8 cellular contexts compared by ENCODE assay signal in the genomic region with DNA sequence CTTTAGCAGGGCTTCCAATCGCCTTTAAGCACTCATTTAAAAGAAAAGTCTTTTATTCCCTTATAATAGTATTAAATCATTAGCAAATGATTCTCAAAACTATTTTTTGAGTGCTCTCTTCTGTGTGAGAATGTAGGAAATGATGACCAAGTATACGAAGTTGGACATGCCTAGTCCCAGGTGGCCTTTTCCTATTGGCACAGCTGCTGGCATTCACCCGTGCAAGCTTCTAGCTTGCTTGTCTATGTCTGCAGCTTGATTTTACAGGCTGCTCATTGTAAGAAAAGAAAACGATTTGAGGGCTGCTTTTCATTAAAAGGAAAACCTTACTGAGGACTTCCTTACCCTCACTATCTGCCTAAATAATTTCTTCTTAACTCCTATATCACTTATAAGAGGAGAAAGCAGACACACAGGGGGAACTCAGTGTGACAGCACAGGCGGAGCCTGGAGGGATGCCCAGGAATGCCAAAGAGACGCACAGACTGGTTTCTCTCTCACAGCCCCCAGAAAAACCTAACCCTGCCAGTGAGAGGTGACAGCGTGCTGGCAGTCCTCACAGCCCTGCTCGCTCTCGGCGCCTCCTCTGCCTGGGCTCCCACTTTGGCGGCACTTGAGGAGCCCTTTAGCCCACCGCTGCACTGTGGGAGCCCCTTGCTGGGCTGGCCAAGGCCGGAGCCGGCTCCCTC.
A peak's percentile ranks its signal among the peaks of the same experiment; 100 is the strongest.
DNase-seq lines count a peak whose midpoint lies in the region; ATAC-seq and TF ChIP-seq lines count a peak whose summit lies in the region.
"Not testable (repeated sequence)": the region's sequence is repeated elsewhere in the genome, so short reads cannot be mapped to it uniquely, and the experiment has no call there.

No MANE protein-coding gene starts in this region.

- not testable (repeated sequence) for H3K9ac ChIP-seq in muscle layer of colon (ENCODE audit: low read length)

- H3K4me3 ChIP-seq in fibroblast of mammary gland (ENCODE audit: control insufficient read depth, low read depth, low read length) (peak overlapping the region; percentile 9), muscle layer of colon (ENCODE audit: low read depth in 1 of 2, low read length in 2 of 2) (peak overlapping the region in 1 of 2 donors; percentile 27)

- peaks cover 31% of the 10 kb centered on the region for H3K4me1 Mint-ChIP-seq in T-helper 2 cell treated with Interferon-gamma antibody and Interleukin-4, amounts not matched to agents 5 μg/mL and 100 μg/mL, for 36 hours (ENCODE audit: low read depth)
- peaks cover 37% of the 10 kb centered on the region for H3K4me1 Mint-ChIP-seq in activated naive CD8-positive, alpha-beta T cell treated with anti-CD3 and anti-CD28 coated beads for 36 hours
- peaks cover 13% of the 10 kb centered on the region for H3K4me1 Mint-ChIP-seq in stimulated activated memory B cell treated with anti-CD40 and anti-IgM and Interleukin-4, amounts not matched to agents 10 μg/mL and 1 μg/mL and 100 μg/mL, for 72 hours

- peak overlapping the region; percentile 72 for H3K27ac ChIP-seq in muscle layer of colon (ENCODE audit: low read depth, low read length)

- TF ChIP-seq POLR2A in GM18505 (IDR thresholded peaks at IDR 0.05; ENCODE audit: borderline replicate concordance, extremely low read depth, insufficient read depth, insufficient read length), result peak; percentile 7

- H3K9me3 ChIP-seq in muscle layer of colon (ENCODE audit: low read length), result not testable (repeated sequence)

- peak overlapping the region; percentile 94 for H3K27ac Mint-ChIP-seq in T-helper 2 cell treated with Interferon-gamma antibody and Interleukin-4, amounts not matched to agents 5 μg/mL and 100 μg/mL, for 36 hours
- H3K27ac Mint-ChIP-seq in activated naive CD8-positive, alpha-beta T cell treated with anti-CD3 and anti-CD28 coated beads for 36 hours, result peak overlapping the region; percentile 99
- H3K27ac Mint-ChIP-seq in stimulated activated memory B cell treated with anti-CD40 and anti-IgM and Interleukin-4, amounts not matched to agents 10 μg/mL and 1 μg/mL and 100 μg/mL, for 72 hours, result peak overlapping the region; percentile 87

- H3K4me3 Mint-ChIP-seq in T-helper 2 cell treated with Interferon-gamma antibody and Interleukin-4, amounts not matched to agents 5 μg/mL and 100 μg/mL, for 36 hours; stimulated activated memory B cell treated with anti-CD40 and anti-IgM and Interleukin-4, amounts not matched to agents 10 μg/mL and 1 μg/mL and 100 μg/mL, for 72 hours: not testable (repeated sequence)
- H3K4me3 Mint-ChIP-seq in activated naive CD8-positive, alpha-beta T cell treated with anti-CD3 and anti-CD28 coated beads for 36 hours, result peak overlapping the region; percentile 77

- H3K36me3 ChIP-seq in muscle layer of colon (ENCODE audit: insufficient read depth, low read length), result not testable (repeated sequence)

- peak; percentile 28 for DNase-seq in AG08396 (ENCODE audit: low spot score)
- DNase-seq in NCI-H1694 (lab: John Stamatoyannopoulos, UW), result peak; percentile 84
- not testable (repeated sequence) for DNase-seq in T-helper 2 cell treated with Interferon-gamma antibody and Interleukin-4, amounts not matched to agents 5 μg/mL and 100 μg/mL, for 36 hours (ENCODE audit: low spot score); fibroblast of mammary gland (ENCODE audit: low read depth)
- DNase-seq in activated naive CD8-positive, alpha-beta T cell treated with anti-CD3 and anti-CD28 coated beads for 36 hours, result peak; percentile 26

- not testable (repeated sequence) for H3K27me3 Mint-ChIP-seq in T-helper 2 cell treated with Interferon-gamma antibody and Interleukin-4, amounts not matched to agents 5 μg/mL and 100 μg/mL, for 36 hours (ENCODE audit: low read depth); activated naive CD8-positive, alpha-beta T cell treated with anti-CD3 and anti-CD28 coated beads for 36 hours; stimulated activated memory B cell treated with anti-CD40 and anti-IgM and Interleukin-4, amounts not matched to agents 10 μg/mL and 1 μg/mL and 100 μg/mL, for 72 hours

- H3K9me3 Mint-ChIP-seq in T-helper 2 cell treated with Interferon-gamma antibody and Interleukin-4, amounts not matched to agents 5 μg/mL and 100 μg/mL, for 36 hours; activated naive CD8-positive, alpha-beta T cell treated with anti-CD3 and anti-CD28 coated beads for 36 hours; stimulated activated memory B cell treated with anti-CD40 and anti-IgM and Interleukin-4, amounts not matched to agents 10 μg/mL and 1 μg/mL and 100 μg/mL, for 72 hours: not testable (repeated sequence)

- H3K4me1 ChIP-seq in muscle layer of colon (ENCODE audit: insufficient read depth, low read length), result peaks cover 33% of the 10 kb centered on the region

- TF ChIP-seq CTCF in fibroblast of mammary gland (conservative IDR thresholded peaks at IDR 0.05; ENCODE audit: control insufficient read depth, insufficient read depth, low read depth, low read length), result not testable (repeated sequence)

- ATAC-seq in GM18505 (IDR thresholded peaks at IDR 0.05; ENCODE audit: unreplicated experiment); stimulated activated memory B cell treated with anti-CD40 and anti-IgM and Interleukin-4, amounts not matched to agents 10 μg/mL and 1 μg/mL and 100 μg/mL, for 72 hours: not testable (repeated sequence)

- H3K27me3 ChIP-seq in muscle layer of colon (ENCODE audit: control insufficient read depth in 1 of 2, insufficient read depth in 2 of 2, low read length in 2 of 2), result not testable (repeated sequence)

- not testable (repeated sequence) for H3K36me3 Mint-ChIP-seq in T-helper 2 cell treated with Interferon-gamma antibody and Interleukin-4, amounts not matched to agents 5 μg/mL and 100 μg/mL, for 36 hours (ENCODE audit: low read depth); activated naive CD8-positive, alpha-beta T cell treated with anti-CD3 and anti-CD28 coated beads for 36 hours; stimulated activated memory B cell treated with anti-CD40 and anti-IgM and Interleukin-4, amounts not matched to agents 10 μg/mL and 1 μg/mL and 100 μg/mL, for 72 hours
